In the genomic region with DNA sequence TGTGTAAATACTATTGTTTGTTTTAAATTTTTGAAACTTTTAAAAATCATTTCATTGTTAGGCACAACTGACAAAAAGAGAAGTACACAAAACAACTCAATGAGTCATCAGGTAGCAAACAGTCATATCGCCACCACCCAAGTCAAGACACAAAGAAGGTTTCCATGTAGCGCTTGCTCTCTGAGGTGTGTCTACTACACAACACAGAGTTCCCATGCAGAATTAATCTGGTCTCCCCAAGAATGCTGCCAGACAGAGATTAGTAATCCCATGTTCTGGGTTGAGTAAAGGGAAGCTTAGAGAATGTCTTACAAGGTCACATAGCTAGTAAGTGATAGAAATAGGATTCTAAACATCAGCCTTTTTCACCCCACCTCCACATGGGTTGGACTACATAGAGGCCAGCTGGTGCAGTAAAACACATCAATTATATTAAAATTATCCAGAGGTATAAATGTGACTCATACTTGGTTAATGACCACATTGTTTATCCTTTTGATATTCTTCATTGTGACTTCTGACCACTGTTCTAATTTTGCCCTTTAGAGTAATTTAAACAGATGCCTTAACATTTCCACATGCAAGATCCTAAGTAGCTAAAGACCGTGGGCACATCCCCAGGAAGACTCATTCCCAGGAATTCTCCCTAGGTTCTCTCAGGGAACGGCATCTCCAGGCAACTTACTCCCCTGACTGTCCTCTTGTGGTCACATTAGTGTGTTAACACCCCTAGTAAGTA, we compare ENCODE assay signal across 21 cellular contexts.
"Had no signal": no experiment of that assay in that cellular context is flagged by ENCODE, and none has a peak within 500 bp of the region (broad histone marks: within the 10 kb centered on the region; RNA-seq: fewer than 3 reads in every experiment).

No MANE protein-coding gene starts in this region.

- FAIRE-seq: colon had no signal

- H3K4me1 Mint-ChIP-seq: activated CD4-positive, alpha-beta T cell treated with anti-CD3 and anti-CD28 coated beads, Interleukin-2, amount 10 ng/mL, durations not matched to agents 7 days and 5 days; activated naive CD8-positive, alpha-beta T cell treated with anti-CD3 and anti-CD28 coated beads, Interleukin-2, amount 50 U/mL, for 24 hours; central memory CD8-positive, alpha-beta T cell had no signal

- H3K9me3 Mint-ChIP-seq: activated naive CD8-positive, alpha-beta T cell treated with anti-CD3 and anti-CD28 coated beads, Interleukin-2, amount 50 U/mL, for 24 hours; activated T-helper 1 cell treated with anti-CD3 and anti-CD28 coated beads, Interleukin-12 subunit alpha, Interleukin-12 subunit beta, Interleukin-2, Interleukin-4 antibody, amounts not matched to agents 30 ng/mL and 10 ng/mL and 1 ng/mL, durations not matched to agents 14 hours and 24 hours and 36 hours had no signal

- H3K4me3 Mint-ChIP-seq: activated CD4-positive, alpha-beta T cell treated with anti-CD3 and anti-CD28 coated beads, Interleukin-2, amount 10 ng/mL, durations not matched to agents 7 days and 5 days; activated CD8-positive, alpha-beta T cell treated with anti-CD3 and anti-CD28 coated beads for 36 hours; activated naive CD8-positive, alpha-beta T cell treated with anti-CD3 and anti-CD28 coated beads, Interleukin-2, amount 50 U/mL, for 24 hours; activated T-helper 1 cell treated with anti-CD3 and anti-CD28 coated beads, Interleukin-12 subunit alpha, Interleukin-12 subunit beta, Interleukin-2, Interleukin-4 antibody, amounts not matched to agents 30 ng/mL and 10 ng/mL and 1 ng/mL, durations not matched to agents 14 hours and 24 hours and 36 hours; central memory CD8-positive, alpha-beta T cell; naive thymus-derived CD8-positive, alpha-beta T cell had no signal

- DNase-seq: activated CD4-positive, alpha-beta T cell treated with anti-CD3 and anti-CD28 coated beads, Interleukin-2, amount 10 ng/mL, durations not matched to agents 7 days and 5 days; activated CD4-positive, CD25-positive, alpha-beta regulatory T cell treated with anti-CD3 and anti-CD28 coated beads, Interleukin-2, amount 50 U/mL, for 72 hours; activated CD8-positive, alpha-beta T cell treated with anti-CD3 and anti-CD28 coated beads for 36 hours; activated gamma-delta T cell; activated naive CD4-positive, alpha-beta T cell treated with anti-CD3 and anti-CD28 coated beads, Interleukin-2, amount 50 U/mL, for 16 hours; activated naive CD8-positive, alpha-beta T cell treated with anti-CD3 and anti-CD28 coated beads, Interleukin-2, amount 50 U/mL, for 24 hours; effector memory CD4-positive, alpha-beta T cell; heart left ventricle; islet precursor cell; left colon; naive thymus-derived CD8-positive, alpha-beta T cell; spleen; stimulated activated CD4-positive, alpha-beta T cell treated with anti-CD3 and anti-CD28 coated beads, Interleukin-4, amount 100 ng/mL, for 1 hour; stimulated activated naive CD4-positive, alpha-beta T cell; SW 1271; T-helper 2 cell; testis; upper lobe of left lung had no signal

- ATAC-seq: activated CD8-positive, alpha-beta T cell treated with anti-CD3 and anti-CD28 coated beads for 36 hours; activated naive CD8-positive, alpha-beta T cell treated with anti-CD3 and anti-CD28 coated beads, Interleukin-2, amount 50 U/mL, for 24 hours; heart left ventricle; left colon; naive thymus-derived CD8-positive, alpha-beta T cell had no signal

- H3K27me3 Mint-ChIP-seq: activated CD4-positive, alpha-beta T cell treated with anti-CD3 and anti-CD28 coated beads, Interleukin-2, amount 10 ng/mL, durations not matched to agents 7 days and 5 days; activated CD8-positive, alpha-beta T cell treated with anti-CD3 and anti-CD28 coated beads for 36 hours; activated naive CD8-positive, alpha-beta T cell treated with anti-CD3 and anti-CD28 coated beads, Interleukin-2, amount 50 U/mL, for 24 hours; central memory CD8-positive, alpha-beta T cell; naive thymus-derived CD8-positive, alpha-beta T cell had no signal

- H3K27ac Mint-ChIP-seq: activated CD4-positive, alpha-beta T cell treated with anti-CD3 and anti-CD28 coated beads, Interleukin-2, amount 10 ng/mL, durations not matched to agents 7 days and 5 days; activated CD8-positive, alpha-beta T cell treated with anti-CD3 and anti-CD28 coated beads for 36 hours; activated naive CD8-positive, alpha-beta T cell treated with anti-CD3 and anti-CD28 coated beads, Interleukin-2, amount 50 U/mL, for 24 hours; activated T-helper 1 cell treated with anti-CD3 and anti-CD28 coated beads, Interleukin-12 subunit alpha, Interleukin-12 subunit beta, Interleukin-2, Interleukin-4 antibody, amounts not matched to agents 30 ng/mL and 10 ng/mL and 1 ng/mL, durations not matched to agents 14 hours and 24 hours and 36 hours; naive thymus-derived CD8-positive, alpha-beta T cell had no signal
